ENCODE assay signal across 10 cellular contexts in the genomic region with DNA sequence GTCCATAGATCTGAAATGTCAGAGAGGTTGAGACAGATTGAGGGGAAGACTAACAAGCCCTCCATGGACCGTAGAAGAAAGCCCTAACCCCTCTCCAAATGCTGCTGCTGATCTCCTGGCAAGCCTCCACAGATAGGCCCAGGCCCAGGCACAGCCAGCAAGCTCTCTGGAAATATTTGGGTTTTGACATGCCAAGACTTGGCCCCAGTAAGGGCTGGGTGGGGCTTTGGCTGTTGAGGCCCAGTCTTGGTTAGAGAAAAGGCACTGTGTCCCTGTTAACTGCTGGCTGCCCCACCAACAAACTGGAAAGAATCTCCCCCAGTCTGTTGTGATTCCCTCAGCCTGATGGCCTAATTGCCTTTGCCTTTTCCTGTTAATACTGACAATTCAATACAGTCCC.
"Had no signal": no experiment of that assay in that cellular context is flagged by ENCODE, and none has a peak within 500 bp of the region (broad histone marks: within the 10 kb centered on the region; RNA-seq: fewer than 3 reads in every experiment).

No MANE protein-coding gene starts in this region.

- DNase-seq: activated B cell treated with CpG ODN at 0.5 μM for 24 hours; activated CD4-positive, alpha-beta T cell treated with anti-CD3 and anti-CD28 coated beads, Interleukin-2, amount 50 U/mL, for 1 hour; activated effector memory CD4-positive, alpha-beta T cell treated with Interleukin-2 at 50 U/mL for 16 hours; dorsolateral prefrontal cortex; gastrocnemius medialis; kidney; stimulated activated CD4-positive, alpha-beta T cell treated with anti-CD3 and anti-CD28 coated beads, Interleukin-2, amount 100 ng/mL, for 24 hours; stimulated activated naive B cell treated with anti-CD40 and anti-IgM and Interleukin-4, amounts not matched to agents 10 μg/mL and 1 μg/mL and 100 μg/mL, for 72 hours; substantia nigra had no signal

- ATAC-seq: gastrocnemius medialis; SK-N-SH treated with all-trans-retinoic acid at 6 μM for 48 hours; stimulated activated naive B cell treated with anti-CD40 and anti-IgM and Interleukin-4, amounts not matched to agents 10 μg/mL and 1 μg/mL and 100 μg/mL, for 72 hours had no signal
